ENCODE assay signal across 10 cellular contexts in genomic region chr12:116456683-116457082, GRCh38.
DNase-seq lines count a peak whose midpoint lies in the region; ATAC-seq and TF ChIP-seq lines count a peak whose summit lies in the region.
"Had no signal": no experiment of that assay in that cellular context is flagged by ENCODE, and none has a peak within 500 bp of the region (broad histone marks: within the 10 kb centered on the region; RNA-seq: fewer than 3 reads in every experiment).

No MANE protein-coding gene starts in this region.

- H3K4me1 ChIP-seq in breast epithelium (peaks cover 0 to 12% of the 10 kb centered on the region in 2 donors), right cardiac atrium (ENCODE audit: control insufficient read depth, insufficient read depth, low read length) (peaks cover 5% of the 10 kb centered on the region), gastrocnemius medialis (peaks cover 7% of the 10 kb centered on the region in 2 donors)

- WGBS in right cardiac atrium: 49% methylated on average over 9 of the region's 9 CpGs

- H3K27me3 ChIP-seq in breast epithelium (no peaks in the 10 kb centered on the region), right cardiac atrium (ENCODE audit: control insufficient read depth, insufficient read depth) (no peaks in the 10 kb centered on the region), gastrocnemius medialis (peaks cover 0 to 4% (median 4%) of the 10 kb centered on the region in 3 donors)

- ATAC-seq in right cardiac atrium (peak; percentile 55 to 68), gastrocnemius medialis (no peak)

- intact Hi-C loops in breast epithelium (cut with DNase I; ENCODE audit: low total_unique reads) (loop anchor here (10.0 kb wide), 1 partner anchor 68 kb away; no protein-coding TSS in a partner anchor), right cardiac atrium (cut with DNase I) (no loop called here), gastrocnemius medialis (cut with DNase I; ENCODE audit: low total_unique reads) (no loop called here)

- H3K36me3 ChIP-seq in breast epithelium (no peaks in the 10 kb centered on the region), gastrocnemius medialis (no peaks in the 10 kb centered on the region)

- no peaks in the 10 kb centered on the region for H3K9me3 ChIP-seq in breast epithelium
- H3K9me3 ChIP-seq in right cardiac atrium (ENCODE audit: control insufficient read depth, low read length): no peaks in the 10 kb centered on the region
- H3K9me3 ChIP-seq in gastrocnemius medialis: no peaks in the 10 kb centered on the region

- H3K4me3 ChIP-seq in breast epithelium (peak overlapping the region in 1 of 3 donors; percentile 12), right cardiac atrium (ENCODE audit: low read length) (no peak overlapping the region), gastrocnemius medialis (peak overlapping the region in 1 of 4 donors; percentile 7)

- TF ChIP-seq POLR2A in breast epithelium (IDR thresholded peaks at IDR 0.05) (no peak), gastrocnemius medialis (IDR thresholded peaks at IDR 0.05) (no peak)

- POLR2A ChIA-PET in HEK293T (lab: Yijun Ruan, JAX): no interaction called here

- H3K27ac ChIP-seq in breast epithelium (peak overlapping the region; percentile 85 to 90), right cardiac atrium (ENCODE audit: low read length) (peak overlapping the region; percentile 92), gastrocnemius medialis (peak overlapping the region; percentile 47 to 77 (median 75))

- DNase-seq in Daoy (ENCODE audit: low read depth): peak; percentile 27
- no peak for DNase-seq in breast epithelium (ENCODE audit: low spot score in 2 of 2)
- peak; percentile 49 to 73 (median 66) for DNase-seq in right cardiac atrium
- DNase-seq in gastrocnemius medialis: no peak
- DNase-seq in mesenteric fat pad (ENCODE audit: low spot score): no peak
- DNase-seq in dedifferentiated amniotic fluid mesenchymal stem cell (ENCODE audit: extremely low spot score): no peak
- no peak for DNase-seq in HEK293T (ENCODE audit: extremely low spot score)
- no peak for DNase-seq in cortex of kidney (lab: John Stamatoyannopoulos, UW)
- DNase-seq: activated naive CD8-positive, alpha-beta T cell treated with anti-CD3 and anti-CD28 coated beads, Interleukin-2, amount 10 ng/mL, durations not matched to agents 7 days and 5 days; stimulated activated CD4-positive, alpha-beta T cell treated with anti-CD3 and anti-CD28 coated beads, Interleukin-4, amount 100 ng/mL, for 1 hour had no signal

- in situ Hi-C loops in gastrocnemius medialis (cut with MboI; ENCODE audit: low sequenced_read_pairs in 4 of 4): no loop called here

- CTCF ChIA-PET in HEK293T (lab: Yijun Ruan, JAX): no interaction called here

- TF ChIP-seq CTCF in breast epithelium (IDR thresholded peaks at IDR 0.05): no peak
- no peak for TF ChIP-seq CTCF in gastrocnemius medialis (IDR thresholded peaks at IDR 0.05 in 4 of 5, conservative IDR thresholded peaks at IDR 0.05 in 1 of 5)

TF ChIP-seq in HEK293T, 16 proteins besides CTCF, POLR2A, EP300 and RAD21:
- TF ChIP-seq BHLHE40 (IDR thresholded peaks at IDR 0.05; ENCODE audit: borderline replicate concordance) (no peak), L3MBTL2 (conservative IDR thresholded peaks at IDR 0.05) (no peak), FOXM1 (IDR thresholded peaks at IDR 0.05; ENCODE audit: borderline replicate concordance) (no peak), PKNOX1 (IDR thresholded peaks at IDR 0.05) (no peak), SP1 (IDR thresholded peaks at IDR 0.05) (no peak), FOXK2 (IDR thresholded peaks at IDR 0.05) (no peak), CTBP1 (IDR thresholded peaks at IDR 0.05; ENCODE audit: borderline replicate concordance) (no peak), SUZ12 (IDR thresholded peaks at IDR 0.05) (no peak), FOXA1 (IDR thresholded peaks at IDR 0.05) (no peak), TARDBP (IDR thresholded peaks at IDR 0.05) (no peak), LEF1 (IDR thresholded peaks at IDR 0.05; ENCODE audit: borderline replicate concordance) (no peak), ZNF384 (IDR thresholded peaks at IDR 0.05) (no peak)
TF ChIP-seq in HEK293T: peak in this region for 0.

Comparison
In these comparisons a context has a peak if more than half of its experiments do, and no peak if none do; other contexts are left out.
1. DNase-seq: peak in Daoy (single experiment) and right cardiac atrium (3 of 3); none in breast epithelium (0 of 2), gastrocnemius medialis (0 of 2), mesenteric fat pad (single experiment), dedifferentiated amniotic fluid mesenchymal stem cell (single experiment), HEK293T (single experiment) and cortex of kidney (single experiment).
2. ATAC-seq: peak in right cardiac atrium (2 of 2); none in gastrocnemius medialis (0 of 2).
3. Peak in every context shown above with its lines, with median percentiles within 50 percentile points of each other: H3K27ac ChIP-seq.